ENCODE assay signal across 14 cellular contexts in genomic region chr3:11539677-11540076, GRCh38.
A peak's percentile ranks its signal among the peaks of the same experiment; 100 is the strongest.
DNase-seq lines count a peak whose midpoint lies in the region; ATAC-seq and TF ChIP-seq lines count a peak whose summit lies in the region.
"Had no signal": no experiment of that assay in that cellular context is flagged by ENCODE, and none has a peak within 500 bp of the region (broad histone marks: within the 10 kb centered on the region; RNA-seq: fewer than 3 reads in every experiment).

No MANE protein-coding gene starts in this region.

- H3K18ac ChIP-seq in trophoblast cell (ENCODE audit: low read length), result no peak overlapping the region

- H3K27me3 ChIP-seq in trophoblast cell (ENCODE audit: insufficient read depth, low read length) (no peaks in the 10 kb centered on the region), MG63 (no peaks in the 10 kb centered on the region)
- H3K27me3 ChIP-seq: BLaER1, cardiac muscle cell had no signal

- H3K4me2 ChIP-seq in trophoblast cell (ENCODE audit: low read length), result no peak overlapping the region
- H3K4me2 ChIP-seq: BLaER1 had no signal

- no peak overlapping the region for H2AFZ ChIP-seq in trophoblast cell (ENCODE audit: insufficient read depth, low read length, poor library complexity)

- no peaks in the 10 kb centered on the region for H3K79me2 ChIP-seq in trophoblast cell (ENCODE audit: control insufficient read depth, insufficient read depth, low read length, poor library complexity)

- no peak overlapping the region for H3K14ac ChIP-seq in trophoblast cell (ENCODE audit: low read length)

- H2BK120ac ChIP-seq in trophoblast cell (ENCODE audit: insufficient read depth, low read length, poor library complexity), result no peak overlapping the region

- CTCF ChIA-PET in WTC11 (lab: Charles Lee), result interaction anchor here (0.9 to 1.6 kb wide), 6 partner anchors 48 to 1444 kb away, joined by 3 to 4 read pairs (median 3); no protein-coding TSS in a partner anchor

- peaks cover 9 to 14% of the 10 kb centered on the region in 2 experiments for H3K4me1 ChIP-seq in trophoblast cell (ENCODE audit: control insufficient read depth in 1 of 2, insufficient read depth in 2 of 2, low read length in 2 of 2)

- H3K23ac ChIP-seq in trophoblast cell (ENCODE audit: low read length), result no peak overlapping the region

- no peaks in the 10 kb centered on the region for H3K79me1 ChIP-seq in trophoblast cell (ENCODE audit: low read length)

- H4K91ac ChIP-seq in trophoblast cell (ENCODE audit: low read depth, low read length), result no peak overlapping the region

- 0 out of 2 replicates have a peak, but pooled peaks cover 4% of the 10 kb centered on the region for H3K9me3 Mint-ChIP-seq in WTC11
- H3K9me3 Mint-ChIP-seq: activated T-helper 1 cell treated with anti-CD3 and anti-CD28 coated beads, Interleukin-12 subunit alpha, Interleukin-12 subunit beta, Interleukin-2, Interleukin-4 antibody, amounts not matched to agents 30 ng/mL and 10 ng/mL and 1 ng/mL, durations not matched to agents 14 hours and 24 hours and 36 hours had no signal

- H3K27ac Mint-ChIP-seq in WTC11, result no peak overlapping the region
- H3K27ac Mint-ChIP-seq: activated CD8-positive, alpha-beta T cell treated with anti-CD3 and anti-CD28 coated beads, Interleukin-2, amount 10 ng/mL, durations not matched to agents 7 days and 5 days; activated T-helper 1 cell treated with anti-CD3 and anti-CD28 coated beads, Interleukin-12 subunit alpha, Interleukin-12 subunit beta, Interleukin-2, Interleukin-4 antibody, amounts not matched to agents 30 ng/mL and 10 ng/mL and 1 ng/mL, durations not matched to agents 14 hours and 24 hours and 36 hours had no signal

- H4K8ac ChIP-seq in trophoblast cell (ENCODE audit: low read depth, low read length), result no peak overlapping the region

- H2BK12ac ChIP-seq in trophoblast cell (ENCODE audit: low read length), result no peak overlapping the region

- H3K4me3 Mint-ChIP-seq in WTC11, result no peak overlapping the region
- H3K4me3 Mint-ChIP-seq: activated CD8-positive, alpha-beta T cell treated with anti-CD3 and anti-CD28 coated beads, Interleukin-2, amount 10 ng/mL, durations not matched to agents 7 days and 5 days; activated T-helper 1 cell treated with anti-CD3 and anti-CD28 coated beads, Interleukin-12 subunit alpha, Interleukin-12 subunit beta, Interleukin-2, Interleukin-4 antibody, amounts not matched to agents 30 ng/mL and 10 ng/mL and 1 ng/mL, durations not matched to agents 14 hours and 24 hours and 36 hours had no signal

- POLR2A ChIA-PET in WTC11 (lab: Charles Lee), result no interaction called here

- no peak overlapping the region for H2BK5ac ChIP-seq in trophoblast cell (ENCODE audit: low read depth, low read length, poor library complexity)

- no peak for TF ChIP-seq CTCF in WTC11 (IDR thresholded peaks at IDR 0.05)

- no peak overlapping the region for H3K27ac ChIP-seq in trophoblast cell (ENCODE audit: low read depth, low read length)
- H3K27ac ChIP-seq: BLaER1, cardiac muscle cell had no signal

- ATAC-seq in WTC11 (peak; percentile 75), HG02840 (IDR thresholded peaks at IDR 0.05; ENCODE audit: low FRiP score, unreplicated experiment) (no peak), GM18520 (IDR thresholded peaks at IDR 0.05; ENCODE audit: unreplicated experiment) (no peak)
- ATAC-seq: activated CD8-positive, alpha-beta T cell treated with anti-CD3 and anti-CD28 coated beads, Interleukin-2, amount 10 ng/mL, durations not matched to agents 7 days and 5 days had no signal

- peak; percentile 1 for DNase-seq in DMS53 treated with DMSO at 0.1 percent for 48 hours (lab: John Stamatoyannopoulos, UW; ENCODE audit: unreplicated experiment)
- peak; percentile 78 for DNase-seq in NCI-H146 treated with DMSO at 0.1 percent for 48 hours (lab: John Stamatoyannopoulos, UW; ENCODE audit: unreplicated experiment)
- peak; percentile 46 for DNase-seq in WTC11 (ENCODE audit: low spot score)
- peak; percentile 54 to 70 for DNase-seq in trophoblast cell
- DNase-seq in MG63, result no peak
- DNase-seq: activated CD8-positive, alpha-beta T cell treated with anti-CD3 and anti-CD28 coated beads, Interleukin-2, amount 10 ng/mL, durations not matched to agents 7 days and 5 days; effector memory CD4-positive, alpha-beta T cell; occipital lobe; stimulated activated CD4-positive, alpha-beta T cell treated with anti-CD3 and anti-CD28 coated beads, Interleukin-4, amount 100 ng/mL, for 1 hour had no signal

- H3K36me3 Mint-ChIP-seq in WTC11, result no peaks in the 10 kb centered on the region

- no peaks in the 10 kb centered on the region for H3K27me3 Mint-ChIP-seq in WTC11 (ENCODE audit: low read depth)

- H3K4me3 ChIP-seq in trophoblast cell (ENCODE audit: low read depth, low read length) (no peak overlapping the region), MG63 (no peak overlapping the region)
- H3K4me3 ChIP-seq: BLaER1, cardiac muscle cell had no signal

- H3K36me3 ChIP-seq in trophoblast cell (ENCODE audit: control insufficient read depth in 1 of 2, insufficient read depth in 2 of 2, low read length in 2 of 2) (no peaks in the 10 kb centered on the region), MG63 (no peaks in the 10 kb centered on the region)
- H3K36me3 ChIP-seq: BLaER1, cardiac muscle cell had no signal

- no peaks in the 10 kb centered on the region for H3K4me1 Mint-ChIP-seq in WTC11

- peaks cover 5% of the 10 kb centered on the region for H3K9me3 ChIP-seq in trophoblast cell (ENCODE audit: insufficient read depth, low read depth, low read length)
- H3K9me3 ChIP-seq in MG63, result no peaks in the 10 kb centered on the region
- H3K9me3 ChIP-seq: BLaER1 had no signal

- no peak overlapping the region for H3K9ac ChIP-seq in trophoblast cell (ENCODE audit: low read length)
- H3K9ac ChIP-seq: BLaER1 had no signal

- no peak overlapping the region for H2AK5ac ChIP-seq in trophoblast cell (ENCODE audit: low read length)

- no peak overlapping the region for H3K4ac ChIP-seq in trophoblast cell (ENCODE audit: low read depth, low read length)

- no CpG with 5 or more reads among the region's 14 CpGs for WGBS in trophoblast cell (ENCODE audit: extremely low coverage, insufficient coverage, insufficient read length)

- H4K12ac ChIP-seq in trophoblast cell (ENCODE audit: low read depth, low read length), result no peak overlapping the region

TF ChIP-seq in WTC11, 78 proteins besides CTCF, POLR2A, EP300 and RAD21 (continues in another document):
- TF ChIP-seq CDX4 (CRISPR knock-in tag; IDR thresholded peaks at IDR 0.05; ENCODE audit: borderline replicate concordance), result no peak
- no peak for TF ChIP-seq ATF2 (CRISPR knock-in tag; IDR thresholded peaks at IDR 0.05; ENCODE audit: borderline replicate concordance, low read depth)
- no peak for TF ChIP-seq ELF4 (CRISPR knock-in tag; IDR thresholded peaks at IDR 0.05; ENCODE audit: low read depth)
- TF ChIP-seq ZNF671 (CRISPR knock-in tag; IDR thresholded peaks at IDR 0.05), result no peak
- TF ChIP-seq, protein P1, sequence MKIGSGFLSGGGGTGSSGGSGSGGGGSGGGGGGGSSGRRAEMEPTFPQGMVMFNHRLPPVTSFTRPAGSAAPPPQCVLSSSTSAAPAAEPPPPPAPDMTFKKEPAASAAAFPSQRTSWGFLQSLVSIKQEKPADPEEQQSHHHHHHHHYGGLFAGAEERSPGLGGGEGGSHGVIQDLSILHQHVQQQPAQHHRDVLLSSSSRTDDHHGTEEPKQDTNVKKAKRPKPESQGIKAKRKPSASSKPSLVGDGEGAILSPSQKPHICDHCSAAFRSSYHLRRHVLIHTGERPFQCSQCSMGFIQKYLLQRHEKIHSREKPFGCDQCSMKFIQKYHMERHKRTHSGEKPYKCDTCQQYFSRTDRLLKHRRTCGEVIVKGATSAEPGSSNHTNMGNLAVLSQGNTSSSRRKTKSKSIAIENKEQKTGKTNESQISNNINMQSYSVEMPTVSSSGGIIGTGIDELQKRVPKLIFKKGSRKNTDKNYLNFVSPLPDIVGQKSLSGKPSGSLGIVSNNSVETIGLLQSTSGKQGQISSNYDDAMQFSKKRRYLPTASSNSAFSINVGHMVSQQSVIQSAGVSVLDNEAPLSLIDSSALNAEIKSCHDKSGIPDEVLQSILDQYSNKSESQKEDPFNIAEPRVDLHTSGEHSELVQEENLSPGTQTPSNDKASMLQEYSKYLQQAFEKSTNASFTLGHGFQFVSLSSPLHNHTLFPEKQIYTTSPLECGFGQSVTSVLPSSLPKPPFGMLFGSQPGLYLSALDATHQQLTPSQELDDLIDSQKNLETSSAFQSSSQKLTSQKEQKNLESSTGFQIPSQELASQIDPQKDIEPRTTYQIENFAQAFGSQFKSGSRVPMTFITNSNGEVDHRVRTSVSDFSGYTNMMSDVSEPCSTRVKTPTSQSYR (CRISPR knock-in tag; IDR thresholded peaks at IDR 0.05), result no peak
- TF ChIP-seq, protein P2, sequence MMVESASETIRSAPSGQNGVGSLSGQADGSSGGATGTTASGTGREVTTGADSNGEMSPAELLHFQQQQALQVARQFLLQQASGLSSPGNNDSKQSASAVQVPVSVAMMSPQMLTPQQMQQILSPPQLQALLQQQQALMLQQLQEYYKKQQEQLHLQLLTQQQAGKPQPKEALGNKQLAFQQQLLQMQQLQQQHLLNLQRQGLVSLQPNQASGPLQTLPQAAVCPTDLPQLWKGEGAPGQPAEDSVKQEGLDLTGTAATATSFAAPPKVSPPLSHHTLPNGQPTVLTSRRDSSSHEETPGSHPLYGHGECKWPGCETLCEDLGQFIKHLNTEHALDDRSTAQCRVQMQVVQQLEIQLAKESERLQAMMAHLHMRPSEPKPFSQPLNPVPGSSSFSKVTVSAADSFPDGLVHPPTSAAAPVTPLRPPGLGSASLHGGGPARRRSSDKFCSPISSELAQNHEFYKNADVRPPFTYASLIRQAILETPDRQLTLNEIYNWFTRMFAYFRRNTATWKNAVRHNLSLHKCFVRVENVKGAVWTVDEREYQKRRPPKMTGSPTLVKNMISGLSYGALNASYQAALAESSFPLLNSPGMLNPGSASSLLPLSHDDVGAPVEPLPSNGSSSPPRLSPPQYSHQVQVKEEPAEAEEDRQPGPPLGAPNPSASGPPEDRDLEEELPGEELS (CRISPR knock-in tag; IDR thresholded peaks at IDR 0.05), result no peak
